ENCODE assay signal across 21 cellular contexts in the genomic region with DNA sequence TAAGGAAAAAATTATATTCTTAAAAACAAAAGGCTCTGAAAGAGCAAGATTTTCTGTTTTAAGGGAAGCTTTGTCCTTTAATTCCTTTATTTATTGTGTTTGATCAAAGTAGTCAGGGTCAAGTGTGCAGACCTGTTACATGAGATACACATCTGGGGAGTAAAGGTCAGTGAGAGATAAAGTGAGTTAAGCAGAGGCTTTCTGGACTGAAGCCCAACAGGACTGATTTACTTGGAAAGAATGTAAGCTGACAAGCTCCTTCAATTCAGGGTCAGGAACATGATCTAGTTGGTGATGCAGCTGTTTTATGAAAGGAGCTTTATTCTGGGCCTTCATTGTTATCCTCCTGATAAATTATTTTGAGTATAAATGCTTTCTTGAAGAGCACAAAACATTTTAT. TPM values are rescaled to one million over a fixed set of nuclear protein-coding genes. Genes with fewer than 3 reads are reported as not detected.
DNase-seq lines count a peak whose midpoint lies in the region; ATAC-seq and TF ChIP-seq lines count a peak whose summit lies in the region.
"Had no signal": no experiment of that assay in that cellular context is flagged by ENCODE, and none has a peak within 500 bp of the region (broad histone marks: within the 10 kb centered on the region; RNA-seq: fewer than 3 reads in every experiment).

No MANE protein-coding gene starts in this region.

- H3K9me3 ChIP-seq in GM23248 (ENCODE audit: low read depth) = no peaks in the 10 kb centered on the region
- H3K9me3 ChIP-seq in PC-9 (ENCODE audit: insufficient read depth, low read depth) = no peaks in the 10 kb centered on the region

- H2AFZ ChIP-seq in GM23248 (no peak overlapping the region), PC-9 (no peak overlapping the region)

- no peaks in the 10 kb centered on the region for H3K36me3 Mint-ChIP-seq in activated naive CD4-positive, alpha-beta T cell treated with anti-CD3 and anti-CD28 coated beads, Interleukin-2, amount 50 U/mL, for 72 hours

- H3K27me3 ChIP-seq in GM23248 (replicated peaks; ENCODE audit: insufficient read depth) = no peaks in the 10 kb centered on the region
- no peaks in the 10 kb centered on the region for H3K27me3 ChIP-seq in PC-9 (ENCODE audit: insufficient read depth, low read depth)
- H3K27me3 ChIP-seq: BLaER1 treated with 17β-estradiol and CSF1 and Interleukin-3, amounts not matched to agents 10 nM and 100 nM had no signal

- no peaks in the 10 kb centered on the region for H3K36me3 ChIP-seq in GM23248 (ENCODE audit: low read depth)
- no peaks in the 10 kb centered on the region for H3K36me3 ChIP-seq in PC-9 (ENCODE audit: low read depth)
- H3K36me3 ChIP-seq: BLaER1 treated with 17β-estradiol and CSF1 and Interleukin-3, amounts not matched to agents 10 nM and 100 nM had no signal

- no peak overlapping the region for H3K27ac ChIP-seq in GM23248
- H3K27ac ChIP-seq in PC-9 = no peak overlapping the region
- H3K27ac ChIP-seq: BLaER1 treated with 17β-estradiol and CSF1 and Interleukin-3, amounts not matched to agents 10 nM and 100 nM; skin epidermis had no signal

- H3K9me2 ChIP-seq in GM23248 (ENCODE audit: insufficient read depth) (no peaks in the 10 kb centered on the region), PC-9 (ENCODE audit: insufficient read depth) (no peaks in the 10 kb centered on the region)

- TF ChIP-seq CTCF in PC-9 (conservative IDR thresholded peaks at IDR 0.05) (no peak), GM10266 (IDR thresholded peaks at IDR 0.05; ENCODE audit: control insufficient read depth, insufficient read depth, low read depth, missing control alignments) (no peak)

- H3K4me2 ChIP-seq in GM23248 (ENCODE audit: unreplicated experiment) (no peak overlapping the region), PC-9 (no peak overlapping the region)
- H3K4me2 ChIP-seq: BLaER1 treated with 17β-estradiol and CSF1 and Interleukin-3, amounts not matched to agents 10 nM and 100 nM had no signal

- H3F3A ChIP-seq in GM23248 (ENCODE audit: insufficient read depth) = no peaks in the 10 kb centered on the region
- no peaks in the 10 kb centered on the region for H3F3A ChIP-seq in PC-9 (ENCODE audit: insufficient read depth, low read depth)

- DNase-seq in GM23248 = peak; percentile 16
- DNase-seq in PC-9 = peak; percentile 45 to 58
- peak; percentile 45 for DNase-seq in fibroblast of gingiva (ENCODE audit: low read depth)
- DNase-seq in non-pigmented ciliary epithelial cell (ENCODE audit: low read depth) = peak; percentile 35
- DNase-seq in GM10266 (ENCODE audit: extremely low spot score) = no peak
- no peak for DNase-seq in activated naive CD4-positive, alpha-beta T cell treated with anti-CD3 and anti-CD28 coated beads, Interleukin-2, amount 50 U/mL, for 72 hours (ENCODE audit: low spot score in 2 of 2)
- DNase-seq in DMS153 treated with DMSO at 0.1 percent for 48 hours (lab: John Stamatoyannopoulos, UW; ENCODE audit: unreplicated experiment) = no peak
- DNase-seq: activated CD4-positive, alpha-beta T cell treated with anti-CD3 and anti-CD28 coated beads, Interleukin-2, amount 10 ng/mL, durations not matched to agents 7 days and 5 days; activated T-cell treated with anti-CD3 and anti-CD28 coated beads, Interleukin-2, amount 50 U/mL, for 4 hours; amygdala; effector CD4-positive, alpha-beta T cell; GF-D8; head of caudate nucleus; left cardiac atrium; NCI-H1092; stimulated activated naive CD8-positive, alpha-beta T cell treated with anti-CD3 and anti-CD28 coated beads, Interleukin-15, amount 100 ng/mL, for 72 hours; T-helper 9 cell had no signal

- no TSS peak for BruUV-seq in PC-9 (replicated peaks; lab: Mats Ljungman, UMichigan)

- POLR2A ChIA-PET in PC-9 (lab: Charles Lee; ENCODE audit: unreplicated experiment) = interaction anchor here (0.6 kb wide), 1 partner anchor 1064 kb away, joined by 4 read pairs; no protein-coding TSS in a partner anchor

- H3K27ac Mint-ChIP-seq in activated naive CD4-positive, alpha-beta T cell treated with anti-CD3 and anti-CD28 coated beads, Interleukin-2, amount 50 U/mL, for 72 hours = no peak overlapping the region
- H3K27ac Mint-ChIP-seq: activated CD4-positive, alpha-beta T cell treated with anti-CD3 and anti-CD28 coated beads, Interleukin-2, amount 10 ng/mL, durations not matched to agents 7 days and 5 days; stimulated activated naive CD8-positive, alpha-beta T cell treated with anti-CD3 and anti-CD28 coated beads, Interleukin-15, amount 100 ng/mL, for 72 hours had no signal

- CTCF ChIA-PET in PC-9 (lab: Charles Lee) = no interaction called here

- no peaks in the 10 kb centered on the region for H3K9me3 Mint-ChIP-seq in activated naive CD4-positive, alpha-beta T cell treated with anti-CD3 and anti-CD28 coated beads, Interleukin-2, amount 50 U/mL, for 72 hours
- H3K9me3 Mint-ChIP-seq: activated CD4-positive, alpha-beta T cell treated with anti-CD3 and anti-CD28 coated beads, Interleukin-2, amount 10 ng/mL, durations not matched to agents 7 days and 5 days; activated T-cell treated with anti-CD3 and anti-CD28 coated beads, Interleukin-2, amount 50 U/mL, for 4 hours; stimulated activated naive CD8-positive, alpha-beta T cell treated with anti-CD3 and anti-CD28 coated beads, Interleukin-15, amount 100 ng/mL, for 72 hours had no signal

- in situ Hi-C loops in GM23248 (cut with MboI) = no loop called here

- H3K4me3 ChIP-seq in GM23248 (no peak overlapping the region), PC-9 (no peak overlapping the region)
- H3K4me3 ChIP-seq: BLaER1 treated with 17β-estradiol and CSF1 and Interleukin-3, amounts not matched to agents 10 nM and 100 nM; skin epidermis had no signal

- intact Hi-C loops in PC-9 (cut with micrococcal nuclease; ENCODE audit: unreplicated experiment) = no loop called here

- ATAC-seq in HG02623 (IDR thresholded peaks at IDR 0.05; ENCODE audit: unreplicated experiment) = no peak
- no peak for ATAC-seq in activated naive CD4-positive, alpha-beta T cell treated with anti-CD3 and anti-CD28 coated beads, Interleukin-2, amount 50 U/mL, for 72 hours
- ATAC-seq: activated T-cell treated with anti-CD3 and anti-CD28 coated beads, Interleukin-2, amount 50 U/mL, for 4 hours; left cardiac atrium; stimulated activated naive CD8-positive, alpha-beta T cell treated with anti-CD3 and anti-CD28 coated beads, Interleukin-15, amount 100 ng/mL, for 72 hours had no signal

- no peak overlapping the region for H3K9ac ChIP-seq in GM23248
- H3K9ac ChIP-seq: BLaER1 treated with 17β-estradiol and CSF1 and Interleukin-3, amounts not matched to agents 10 nM and 100 nM had no signal

- no peaks in the 10 kb centered on the region for H3K4me1 ChIP-seq in GM23248 (ENCODE audit: insufficient read depth)
- H3K4me1 ChIP-seq in PC-9 (replicated peaks; ENCODE audit: insufficient read depth) = peaks cover 8% of the 10 kb centered on the region; the same call in 1 of the 2 replicates

- no peaks in the 10 kb centered on the region for H3K79me2 ChIP-seq in GM23248 (ENCODE audit: insufficient read depth)
- H3K79me2 ChIP-seq in PC-9 (ENCODE audit: low read depth) = no peaks in the 10 kb centered on the region

- no peaks in the 10 kb centered on the region for H4K20me1 ChIP-seq in GM23248 (ENCODE audit: insufficient read depth)
- H4K20me1 ChIP-seq in PC-9 (ENCODE audit: insufficient read depth) = no peaks in the 10 kb centered on the region
- H4K20me1 ChIP-seq: BLaER1 treated with 17β-estradiol and CSF1 and Interleukin-3, amounts not matched to agents 10 nM and 100 nM had no signal

RNA-seq across cellular contexts. Expression of a gene that starts 20.7 kb away (rescaled TPM):
- total RNA-seq in GM23248 (2014; rRNA removed; shearing (Covaris generic)) = not detected in 2 replicates
- polyA plus RNA-seq in GM23248 (2016; fragmentation: Nextera tagmentation; extraction: Ambion mirVana) = not detected in 2 replicates
- not detected in 2 replicates for total RNA-seq in PC-9 (2021)
- total RNA-seq in activated naive CD4-positive, alpha-beta T cell treated with anti-CD3 and anti-CD28 coated beads, Interleukin-2, amount 50 U/mL, for 72 hours = not detected
- total RNA-seq: activated CD4-positive, alpha-beta T cell treated with anti-CD3 and anti-CD28 coated beads, Interleukin-2, amount 10 ng/mL, durations not matched to agents 7 days and 5 days; activated T-cell treated with anti-CD3 and anti-CD28 coated beads, Interleukin-2, amount 50 U/mL, for 4 hours; left cardiac atrium had no signal
- polyA plus RNA-seq: neural cell had no signal

Comparison
In these comparisons a context has a peak if more than half of its experiments do, and no peak if none do; other contexts are left out.
1. DNase-seq: peak in GM23248 (single experiment), PC-9 (2 of 2), fibroblast of gingiva (single experiment) and non-pigmented ciliary epithelial cell (single experiment); none in GM10266 (single experiment), activated naive CD4-positive, alpha-beta T cell treated with anti-CD3 and anti-CD28 coated beads, Interleukin-2, amount 50 U/mL, for 72 hours (0 of 2) and DMS153 treated with DMSO at 0.1 percent for 48 hours (single experiment).